In the genomic region with DNA sequence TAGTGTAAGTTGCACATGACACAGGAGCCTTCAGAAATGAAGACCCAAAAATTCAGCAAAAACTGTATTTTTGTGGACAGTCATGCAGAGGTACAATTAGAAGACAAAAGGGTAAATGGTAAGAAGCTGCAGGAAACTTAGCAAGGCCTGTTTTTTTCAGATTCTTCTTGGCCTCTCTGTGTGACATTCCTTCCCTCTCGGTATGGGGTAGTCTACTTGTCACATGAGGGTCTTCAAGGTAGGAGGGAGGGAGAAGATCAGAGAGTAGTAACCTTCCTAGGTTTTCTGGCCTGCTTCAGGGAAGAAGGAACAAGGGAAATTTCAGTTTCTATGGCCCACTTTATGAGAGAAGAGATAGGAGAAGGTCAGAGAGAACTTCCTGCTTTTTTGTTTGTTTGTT, we compare ENCODE assay signal across 22 cellular contexts.
A peak's percentile ranks its signal among the peaks of the same experiment; 100 is the strongest.
DNase-seq lines count a peak whose midpoint lies in the region; ATAC-seq, FAIRE-seq and TF ChIP-seq lines count a peak whose summit lies in the region.
"Had no signal": no experiment of that assay in that cellular context is flagged by ENCODE, and none has a peak within 500 bp of the region (broad histone marks: within the 10 kb centered on the region; RNA-seq: fewer than 3 reads in every experiment).

No MANE protein-coding gene starts in this region.

- no peak overlapping the region for H3K4me3 ChIP-seq in OCI-LY1 (ENCODE audit: low read depth, low read length, poor library complexity, severe bottlenecking)
- H3K4me3 ChIP-seq in endodermal cell (ENCODE audit: low read length) = no peak overlapping the region
- H3K4me3 ChIP-seq: SJCRH30 had no signal

- peak; percentile 26 for FAIRE-seq in GM12891 (lab: Jason Lieb, UNC)
- FAIRE-seq: A204.1, RCC 7860 had no signal

- H3K27ac ChIP-seq in OCI-LY1 (ENCODE audit: low read depth, low read length, poor library complexity, severe bottlenecking) (peak overlapping the region; percentile 70), endodermal cell (ENCODE audit: low read depth, low read length) (no peak overlapping the region)
- H3K27ac ChIP-seq: SJCRH30 had no signal

- H3F3A ChIP-seq in OCI-LY1 (ENCODE audit: insufficient read depth, low read length) = no peaks in the 10 kb centered on the region

- no peak for ATAC-seq in SK-N-SH treated with all-trans-retinoic acid at 6 μM for 48 hours

- 67% methylated on average over 1 of the region's 1 CpG; no CpG with 5 or more reads in 1 of the 2 experiments for WGBS in endodermal cell (ENCODE audit: insufficient coverage in 1 of 2, insufficient read length in 1 of 2), 2 experiments

- no peaks in the 10 kb centered on the region for H3K36me3 ChIP-seq in OCI-LY1 (ENCODE audit: insufficient read depth, low read length)
- no peaks in the 10 kb centered on the region for H3K36me3 ChIP-seq in endodermal cell (ENCODE audit: control insufficient read depth, insufficient read depth, low read length)
- H3K36me3 ChIP-seq: BE2C, SJCRH30 had no signal

- no peak for DNase-seq in GM12891 (ENCODE audit: insufficient read length, low spot score)
- DNase-seq in endodermal cell = peak; percentile 66
- no peak for DNase-seq in nephron progenitor cell
- DNase-seq in HPDE6-E6E7 (ENCODE audit: extremely low spot score) = no peak
- no peak for DNase-seq in NCI-H2081 (lab: John Stamatoyannopoulos, UW)
- DNase-seq in activated T-cell treated with anti-CD3 and anti-CD28 coated beads, Interleukin-2, amount 50 U/mL, for 24 hours = no peak
- DNase-seq: BE2C, DMS 273 treated with DMSO at 0.1 percent for 48 hours, DMS79 treated with DMSO at 0.1 percent for 48 hours, KG1, NCI-H1092 treated with DMSO at 0.1 percent for 48 hours, NCI-H1436 treated with DMSO at 0.1 percent for 48 hours, NCI-H1930, NCI-H2227 treated with DMSO at 0.1 percent for 48 hours, NCI-H510A treated with DMSO at 0.1 percent for 48 hours, NCI-H748 treated with DMSO at 0.1 percent for 48 hours, OCI-M1, SJCRH30 had no signal

- H3K27me3 ChIP-seq in OCI-LY1 (ENCODE audit: insufficient read depth, low read length) = no peaks in the 10 kb centered on the region
- no peaks in the 10 kb centered on the region for H3K27me3 ChIP-seq in endodermal cell (ENCODE audit: control insufficient read depth, insufficient read depth, low read length, poor library complexity, severe bottlenecking)
- H3K27me3 ChIP-seq: BE2C, SJCRH30 had no signal

- H3K9me3 Mint-ChIP-seq in endodermal cell (peaks cover 46% of the 10 kb centered on the region), nephron progenitor cell (peaks cover 11% of the 10 kb centered on the region)
- H3K9me3 Mint-ChIP-seq in activated T-cell treated with anti-CD3 and anti-CD28 coated beads, Interleukin-2, amount 50 U/mL, for 24 hours = no peaks in the 10 kb centered on the region

- no peaks in the 10 kb centered on the region for H3K79me2 ChIP-seq in OCI-LY1 (ENCODE audit: insufficient read depth, low read length)

- H3K27ac Mint-ChIP-seq in endodermal cell = peak overlapping the region; percentile 89
- H3K27ac Mint-ChIP-seq in nephron progenitor cell = peak overlapping the region; percentile 68
- H3K27ac Mint-ChIP-seq in activated T-cell treated with anti-CD3 and anti-CD28 coated beads, Interleukin-2, amount 50 U/mL, for 24 hours = no peak overlapping the region

- H3K4me2 ChIP-seq in OCI-LY1 (ENCODE audit: low read length) = no peak overlapping the region

- H3K36me3 Mint-ChIP-seq in endodermal cell (ENCODE audit: low read depth) = peaks cover 22% of the 10 kb centered on the region
- H3K36me3 Mint-ChIP-seq in nephron progenitor cell (ENCODE audit: low read depth) = peaks cover 5% of the 10 kb centered on the region
- H3K36me3 Mint-ChIP-seq in activated T-cell treated with anti-CD3 and anti-CD28 coated beads, Interleukin-2, amount 50 U/mL, for 24 hours (ENCODE audit: low read depth) = no peaks in the 10 kb centered on the region

- H3K4me1 Mint-ChIP-seq in endodermal cell (peaks cover 32% of the 10 kb centered on the region), nephron progenitor cell (peaks cover 23% of the 10 kb centered on the region)
- peaks cover 4% of the 10 kb centered on the region for H3K4me1 Mint-ChIP-seq in activated T-cell treated with anti-CD3 and anti-CD28 coated beads, Interleukin-2, amount 50 U/mL, for 24 hours (ENCODE audit: low read depth)

- no peak for TF ChIP-seq POLR2A in GM12891 (IDR thresholded peaks at IDR 0.05; ENCODE audit: low read depth, low read length)

- no peaks in the 10 kb centered on the region for H3K27me3 Mint-ChIP-seq in endodermal cell (ENCODE audit: insufficient read depth)
- H3K27me3 Mint-ChIP-seq in nephron progenitor cell (ENCODE audit: low read depth, poor library complexity) = peaks cover 5% of the 10 kb centered on the region
- no peaks in the 10 kb centered on the region for H3K27me3 Mint-ChIP-seq in activated T-cell treated with anti-CD3 and anti-CD28 coated beads, Interleukin-2, amount 50 U/mL, for 24 hours

- no peak for TF ChIP-seq CTCF in OCI-LY1 (IDR thresholded peaks at IDR 0.05; ENCODE audit: low read length)
- no peak for TF ChIP-seq CTCF in endodermal cell (conservative IDR thresholded peaks at IDR 0.05)
- no peak for TF ChIP-seq CTCF in nephron progenitor cell (IDR thresholded peaks at IDR 0.05)

- no peaks in the 10 kb centered on the region for H3K9me3 ChIP-seq in OCI-LY1 (ENCODE audit: low read length)
- peaks cover 23% of the 10 kb centered on the region for H3K9me3 ChIP-seq in endodermal cell (ENCODE audit: control insufficient read depth, low read length)
- H3K9me3 ChIP-seq: BE2C, SJCRH30 had no signal

- no peaks in the 10 kb centered on the region for H3K9me2 ChIP-seq in OCI-LY1 (ENCODE audit: low read depth, low read length)

- H3K9ac ChIP-seq in OCI-LY1 (ENCODE audit: low read length) (no peak overlapping the region; the same call in 1 of the 2 replicates), endodermal cell (ENCODE audit: extremely low read depth, low read length, poor library complexity, severe bottlenecking) (no peak overlapping the region)

- no peaks in the 10 kb centered on the region for H4K20me1 ChIP-seq in OCI-LY1 (ENCODE audit: insufficient read depth, low read length)

- 0 out of 2 replicates have a peak overlapping the region, but pooled peaks have one; percentile 59 for H2AFZ ChIP-seq in OCI-LY1 (ENCODE audit: low read length)

- peaks cover 55% of the 10 kb centered on the region for H3K4me1 ChIP-seq in OCI-LY1 (ENCODE audit: insufficient read depth, low read length, severe bottlenecking)
- no peaks in the 10 kb centered on the region for H3K4me1 ChIP-seq in endodermal cell (ENCODE audit: control insufficient read depth, insufficient read depth, low read length)
- H3K4me1 ChIP-seq: BE2C, SJCRH30 had no signal

- no peak overlapping the region for H3K4me3 Mint-ChIP-seq in endodermal cell
- H3K4me3 Mint-ChIP-seq in nephron progenitor cell = no peak overlapping the region
- H3K4me3 Mint-ChIP-seq in activated T-cell treated with anti-CD3 and anti-CD28 coated beads, Interleukin-2, amount 50 U/mL, for 24 hours = no peak overlapping the region

TF ChIP-seq in GM12891, 5 proteins besides CTCF, POLR2A, EP300 and RAD21:
- TF ChIP-seq TAF1 (IDR thresholded peaks at IDR 0.05; ENCODE audit: low read depth, low read length) (no peak), POLR2AphosphoS5 (IDR thresholded peaks at IDR 0.05; ENCODE audit: low read depth, low read length) (no peak), POU2F2 (IDR thresholded peaks at IDR 0.05; ENCODE audit: low read depth, low read length) (no peak)

TF ChIP-seq in SK-N-SH treated with all-trans-retinoic acid at 6 μM for 48 hours, 23 proteins besides CTCF, POLR2A, EP300 and RAD21:
- TF ChIP-seq, protein P1, sequence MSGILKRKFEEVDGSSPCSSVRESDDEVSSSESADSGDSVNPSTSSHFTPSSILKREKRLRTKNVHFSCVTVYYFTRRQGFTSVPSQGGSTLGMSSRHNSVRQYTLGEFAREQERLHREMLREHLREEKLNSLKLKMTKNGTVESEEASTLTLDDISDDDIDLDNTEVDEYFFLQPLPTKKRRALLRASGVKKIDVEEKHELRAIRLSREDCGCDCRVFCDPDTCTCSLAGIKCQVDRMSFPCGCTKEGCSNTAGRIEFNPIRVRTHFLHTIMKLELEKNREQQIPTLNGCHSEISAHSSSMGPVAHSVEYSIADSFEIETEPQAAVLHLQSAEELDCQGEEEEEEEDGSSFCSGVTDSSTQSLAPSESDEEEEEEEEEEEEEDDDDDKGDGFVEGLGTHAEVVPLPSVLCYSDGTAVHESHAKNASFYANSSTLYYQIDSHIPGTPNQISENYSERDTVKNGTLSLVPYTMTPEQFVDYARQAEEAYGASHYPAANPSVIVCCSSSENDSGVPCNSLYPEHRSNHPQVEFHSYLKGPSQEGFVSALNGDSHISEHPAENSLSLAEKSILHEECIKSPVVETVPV (CRISPR knock-in tag; IDR thresholded peaks at IDR 0.05) = no peak
- TF ChIP-seq, protein P2, sequence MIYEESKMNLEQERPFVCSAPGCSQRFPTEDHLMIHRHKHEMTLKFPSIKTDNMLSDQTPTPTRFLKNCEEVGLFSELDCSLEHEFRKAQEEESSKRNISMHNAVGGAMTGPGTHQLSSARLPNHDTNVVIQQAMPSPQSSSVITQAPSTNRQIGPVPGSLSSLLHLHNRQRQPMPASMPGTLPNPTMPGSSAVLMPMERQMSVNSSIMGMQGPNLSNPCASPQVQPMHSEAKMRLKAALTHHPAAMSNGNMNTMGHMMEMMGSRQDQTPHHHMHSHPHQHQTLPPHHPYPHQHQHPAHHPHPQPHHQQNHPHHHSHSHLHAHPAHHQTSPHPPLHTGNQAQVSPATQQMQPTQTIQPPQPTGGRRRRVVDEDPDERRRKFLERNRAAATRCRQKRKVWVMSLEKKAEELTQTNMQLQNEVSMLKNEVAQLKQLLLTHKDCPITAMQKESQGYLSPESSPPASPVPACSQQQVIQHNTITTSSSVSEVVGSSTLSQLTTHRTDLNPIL (CRISPR knock-in tag; IDR thresholded peaks at IDR 0.05; ENCODE audit: low read depth) = no peak
- TF ChIP-seq ESRRG (CRISPR knock-in tag; IDR thresholded peaks at IDR 0.05) = no peak
- no peak for TF ChIP-seq OSR1 (CRISPR knock-in tag; IDR thresholded peaks at IDR 0.05)
- no peak for TF ChIP-seq SNAI2 (CRISPR knock-in tag; IDR thresholded peaks at IDR 0.05)
- no peak for TF ChIP-seq ZFP30 (CRISPR knock-in tag; IDR thresholded peaks at IDR 0.05)
- no peak for TF ChIP-seq RARB (CRISPR knock-in tag; IDR thresholded peaks at IDR 0.05)
- TF ChIP-seq, protein P3, sequence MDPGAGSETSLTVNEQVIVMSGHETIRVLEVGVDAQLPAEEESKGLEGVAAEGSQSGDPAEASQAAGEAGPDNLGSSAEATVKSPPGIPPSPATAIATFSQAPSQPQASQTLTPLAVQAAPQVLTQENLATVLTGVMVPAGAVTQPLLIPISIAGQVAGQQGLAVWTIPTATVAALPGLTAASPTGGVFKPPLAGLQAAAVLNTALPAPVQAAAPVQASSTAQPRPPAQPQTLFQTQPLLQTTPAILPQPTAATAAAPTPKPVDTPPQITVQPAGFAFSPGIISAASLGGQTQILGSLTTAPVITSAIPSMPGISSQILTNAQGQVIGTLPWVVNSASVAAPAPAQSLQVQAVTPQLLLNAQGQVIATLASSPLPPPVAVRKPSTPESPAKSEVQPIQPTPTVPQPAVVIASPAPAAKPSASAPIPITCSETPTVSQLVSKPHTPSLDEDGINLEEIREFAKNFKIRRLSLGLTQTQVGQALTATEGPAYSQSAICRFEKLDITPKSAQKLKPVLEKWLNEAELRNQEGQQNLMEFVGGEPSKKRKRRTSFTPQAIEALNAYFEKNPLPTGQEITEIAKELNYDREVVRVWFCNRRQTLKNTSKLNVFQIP (CRISPR knock-in tag; IDR thresholded peaks at IDR 0.05; ENCODE audit: borderline replicate concordance, low read depth) = no peak
